ENCODE assay signal across 8 cellular contexts in the genomic region with DNA sequence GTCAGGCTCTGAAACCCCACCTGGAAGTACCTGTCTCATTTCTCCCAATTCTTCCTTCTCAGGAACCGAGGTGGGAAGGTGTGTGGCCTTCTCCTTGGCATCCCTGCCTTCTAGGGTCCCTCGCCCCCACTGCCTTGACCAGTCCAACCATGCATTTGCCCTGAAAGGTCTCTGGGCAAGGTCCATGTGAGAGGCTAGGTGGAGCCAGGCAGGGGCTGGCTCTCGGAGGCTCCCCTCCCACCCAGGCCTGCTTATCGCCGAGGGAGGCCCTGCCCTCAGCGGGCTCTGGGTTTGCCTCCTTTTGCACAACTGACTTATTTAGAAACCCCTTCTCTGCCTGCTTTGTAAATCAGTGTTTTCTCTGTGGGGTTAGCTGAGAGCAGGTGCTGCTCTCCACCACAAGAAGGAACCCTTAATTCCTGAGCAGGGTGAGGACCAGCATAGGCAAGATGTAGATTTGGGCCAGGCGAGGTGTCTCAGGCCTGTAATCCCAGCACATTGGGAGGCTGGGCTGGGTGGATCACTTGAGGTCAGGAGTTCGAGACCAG. TPM values are rescaled to one million over a fixed set of nuclear protein-coding genes. Genes with fewer than 3 reads are reported as not detected.
DNase-seq lines count a peak whose midpoint lies in the region; ATAC-seq and TF ChIP-seq lines count a peak whose summit lies in the region.
"Had no signal": no experiment of that assay in that cellular context is flagged by ENCODE, and none has a peak within 500 bp of the region (broad histone marks: within the 10 kb centered on the region; RNA-seq: fewer than 3 reads in every experiment).

No MANE protein-coding gene starts in this region.

- peaks cover 0 to 78% (median 18%) of the 10 kb centered on the region in 6 donors for H3K36me3 ChIP-seq in spleen
- H3K36me3 ChIP-seq in upper lobe of left lung = peaks cover 0 to 25% (median 19%) of the 10 kb centered on the region in 4 donors

- H3K9me3 ChIP-seq in spleen (no peaks in the 10 kb centered on the region), upper lobe of left lung (no peaks in the 10 kb centered on the region)

- peak overlapping the region in 6 of 8 donors; percentile 2 to 88 (median 75) for H3K27ac ChIP-seq in spleen
- H3K27ac ChIP-seq in upper lobe of left lung = peak overlapping the region in 2 of 4 donors; percentile 26 to 49

- no peak for TF ChIP-seq CTCF in spleen (IDR thresholded peaks at IDR 0.05 in 8 of 11, conservative IDR thresholded peaks at IDR 0.05 in 3 of 11)
- no peak for TF ChIP-seq CTCF in upper lobe of left lung (IDR thresholded peaks at IDR 0.05)

- H3K27me3 Mint-ChIP-seq in activated naive CD8-positive, alpha-beta T cell treated with anti-CD3 and anti-CD28 coated beads, Interleukin-2, amount 10 ng/mL, durations not matched to agents 7 days and 5 days = no peaks in the 10 kb centered on the region

- H3K4me3 Mint-ChIP-seq in activated naive CD8-positive, alpha-beta T cell treated with anti-CD3 and anti-CD28 coated beads, Interleukin-2, amount 10 ng/mL, durations not matched to agents 7 days and 5 days = no peak overlapping the region

- peaks cover 6% of the 10 kb centered on the region for H3K36me3 Mint-ChIP-seq in activated naive CD8-positive, alpha-beta T cell treated with anti-CD3 and anti-CD28 coated beads, Interleukin-2, amount 10 ng/mL, durations not matched to agents 7 days and 5 days

- H3K9me3 Mint-ChIP-seq in activated naive CD8-positive, alpha-beta T cell treated with anti-CD3 and anti-CD28 coated beads, Interleukin-2, amount 10 ng/mL, durations not matched to agents 7 days and 5 days = no peaks in the 10 kb centered on the region

- H3K4me1 Mint-ChIP-seq in activated naive CD8-positive, alpha-beta T cell treated with anti-CD3 and anti-CD28 coated beads, Interleukin-2, amount 10 ng/mL, durations not matched to agents 7 days and 5 days = peaks cover 61% of the 10 kb centered on the region

- 57 to 81% (median 78%) methylated on average over 5 to 8 of the region's 8 CpGs for WGBS in spleen, 5 donors
- 81 to 87% methylated on average over 8 of the region's 8 CpGs for WGBS in upper lobe of left lung, 2 donors

- peaks cover 43 to 89% (median 84%) of the 10 kb centered on the region in 6 donors for H3K4me1 ChIP-seq in spleen
- peaks cover 27 to 43% (median 39%) of the 10 kb centered on the region in 4 donors for H3K4me1 ChIP-seq in upper lobe of left lung

- ATAC-seq in GM18858 (IDR thresholded peaks at IDR 0.05; ENCODE audit: unreplicated experiment) (peak; percentile 25), HG03095 (IDR thresholded peaks at IDR 0.05; ENCODE audit: unreplicated experiment) (peak; percentile 34), upper lobe of left lung (ENCODE audit: low FRiP score in 2 of 2) (no peak)
- no peak for ATAC-seq in activated naive CD8-positive, alpha-beta T cell treated with anti-CD3 and anti-CD28 coated beads, Interleukin-2, amount 10 ng/mL, durations not matched to agents 7 days and 5 days (ENCODE audit: low read depth)

- no peak overlapping the region for H3K4me3 ChIP-seq in spleen
- H3K4me3 ChIP-seq in upper lobe of left lung = no peak overlapping the region

- no peak for TF ChIP-seq POLR2A in spleen (IDR thresholded peaks at IDR 0.05)
- TF ChIP-seq POLR2A in upper lobe of left lung (IDR thresholded peaks at IDR 0.05) = no peak

- no peak for TF ChIP-seq EP300 in upper lobe of left lung (IDR thresholded peaks at IDR 0.05)

- intact Hi-C loops in spleen (cut with DNase I; ENCODE audit: low total_unique reads) = no loop called here

- H3K27ac Mint-ChIP-seq in activated naive CD8-positive, alpha-beta T cell treated with anti-CD3 and anti-CD28 coated beads, Interleukin-2, amount 10 ng/mL, durations not matched to agents 7 days and 5 days = peak overlapping the region; percentile 54

- no peak for DNase-seq in activated naive CD8-positive, alpha-beta T cell treated with anti-CD3 and anti-CD28 coated beads, Interleukin-2, amount 10 ng/mL, durations not matched to agents 7 days and 5 days
- DNase-seq in spleen (no peak), KBM-7 (no peak), anterior cingulate cortex (lab: John Stamatoyannopoulos, UW) (no peak), upper lobe of left lung (no peak)
- DNase-seq: stimulated activated CD4-positive, alpha-beta T cell treated with anti-CD3 and anti-CD28 coated beads, Interleukin-15, amount 100 ng/mL, for 24 hours had no signal

- H3K27me3 ChIP-seq in spleen (replicated peaks in 1 of 7) (no peaks in the 10 kb centered on the region), upper lobe of left lung (no peaks in the 10 kb centered on the region)

- POLR2A ChIA-PET in activated naive CD8-positive, alpha-beta T cell treated with anti-CD3 and anti-CD28 coated beads, Interleukin-2, amount 10 ng/mL, durations not matched to agents 7 days and 5 days (lab: Charles Lee) = interaction anchor here (0.7 to 5.0 kb wide), 7 partner anchors 17 to 483 kb away, joined by 3 to 30 read pairs (median 15); a partner anchor contains a TSS

- in situ Hi-C loops in KBM-7 (cut with MboI; ENCODE audit: low pct_unique_long_range_greater_than_20kb, low sequenced_read_pairs) = loop anchor here (10.0 kb wide), 1 partner anchor 48 kb away; a partner anchor contains a TSS

RNA-seq across cellular contexts. Expression of a gene that starts 47.7 kb away (rescaled TPM):
- total RNA-seq in activated naive CD8-positive, alpha-beta T cell treated with anti-CD3 and anti-CD28 coated beads, Interleukin-2, amount 10 ng/mL, durations not matched to agents 7 days and 5 days = 10 to 100 TPM; 71.9 to 80.2 TPM
- total RNA-seq in spleen = 100 to 1,000 TPM in 4 of 7 donors, 10 to 100 TPM in 3; 65.3 to 174 (median 125) TPM
- 100 to 1,000 TPM in 1 of 3 donors, 10 to 100 TPM in 2; 27.8 to 111 (median 35.3) TPM for polyA plus RNA-seq in spleen
- total RNA-seq in upper lobe of left lung = 100 to 1,000 TPM in 2 of 6 donors, 10 to 100 TPM in 4; 29.8 to 148 (median 69.9) TPM

Comparison
In these comparisons a context has a peak if more than half of its experiments do, and no peak if none do; other contexts are left out.
1. ATAC-seq: peak in GM18858 (single experiment) and HG03095 (single experiment); none in activated naive CD8-positive, alpha-beta T cell treated with anti-CD3 and anti-CD28 coated beads, Interleukin-2, amount 10 ng/mL, durations not matched to agents 7 days and 5 days (single experiment) and upper lobe of left lung (0 of 2).